Comparison of ENCODE assay signal across 30 cellular contexts in genomic region chr13:73956795-73957408, GRCh38.
"Had no signal": no experiment of that assay in that cellular context is flagged by ENCODE, and none has a peak within 500 bp of the region (broad histone marks: within the 10 kb centered on the region; RNA-seq: fewer than 3 reads in every experiment).

No MANE protein-coding gene starts in this region.

- DNase-seq: activated CD4-positive, alpha-beta memory T cell treated with anti-CD3 and anti-CD28 coated beads for 36 hours; activated CD4-positive, alpha-beta T cell treated with anti-CD3 and anti-CD28 coated beads, Interleukin-2, amount 10 ng/mL, durations not matched to agents 24 days and 14 days; activated CD4-positive, CD25-positive, alpha-beta regulatory T cell treated with anti-CD3 and anti-CD28 coated beads, Interleukin-2, amount 50 U/mL, for 72 hours; activated CD8-positive, alpha-beta memory T cell treated with anti-CD3 and anti-CD28 coated beads, Interleukin-2, amount 10 ng/mL, durations not matched to agents 7 days and 5 days; activated T-cell treated with anti-CD3 and anti-CD28 coated beads, Interleukin-2, amount 50 U/mL, for 48 hours; anterior cingulate cortex; foreskin keratinocyte; heart left ventricle; hypothalamus; immature natural killer cell; kidney; left colon; mammary epithelial cell; naive B cell; ovary; retina; sigmoid colon; small intestine; stomach; T-helper 1 cell; thyroid gland; upper lobe of right lung; WERI-Rb-1 had no signal

- H3K27me3 ChIP-seq: esophagus muscularis mucosa, foreskin keratinocyte, heart left ventricle, ovary, sigmoid colon, stomach, thyroid gland, upper lobe of right lung had no signal

- H3K4me1 ChIP-seq: prostate gland had no signal

- H3K9me3 ChIP-seq: esophagus muscularis mucosa, heart left ventricle, ovary, prostate gland, sigmoid colon, stomach, thyroid gland, upper lobe of right lung had no signal

- H3K4me3 Mint-ChIP-seq: activated CD4-positive, alpha-beta memory T cell treated with anti-CD3 and anti-CD28 coated beads for 36 hours; activated CD4-positive, alpha-beta T cell treated with anti-CD3 and anti-CD28 coated beads, Interleukin-2, amount 10 ng/mL, durations not matched to agents 24 days and 14 days; activated CD8-positive, alpha-beta memory T cell treated with anti-CD3 and anti-CD28 coated beads, Interleukin-2, amount 10 ng/mL, durations not matched to agents 7 days and 5 days; activated naive CD8-positive, alpha-beta T cell; central memory CD8-positive, alpha-beta T cell; dendritic cell treated with granulocyte-macrophage colony-stimulating factor and Interleukin-4, amounts not matched to agents 40 ng/mL and 50 ng/mL, for 4 days; immature natural killer cell; mesothelial cell of epicardium had no signal

- H3K4me3 ChIP-seq: esophagus muscularis mucosa, heart left ventricle, ovary, prostate gland, sigmoid colon, stomach, thyroid gland, upper lobe of right lung had no signal

- H3K9me3 Mint-ChIP-seq: activated CD4-positive, alpha-beta memory T cell treated with anti-CD3 and anti-CD28 coated beads for 36 hours; activated CD4-positive, alpha-beta T cell treated with anti-CD3 and anti-CD28 coated beads, Interleukin-2, amount 10 ng/mL, durations not matched to agents 24 days and 14 days; central memory CD8-positive, alpha-beta T cell; dendritic cell treated with granulocyte-macrophage colony-stimulating factor and Interleukin-4, amounts not matched to agents 40 ng/mL and 50 ng/mL, for 4 days; immature natural killer cell had no signal

- H3K36me3 ChIP-seq: esophagus muscularis mucosa, heart left ventricle, ovary, prostate gland, sigmoid colon, stomach, thyroid gland, upper lobe of right lung, WERI-Rb-1 had no signal

- H3K27ac Mint-ChIP-seq: activated CD4-positive, alpha-beta memory T cell treated with anti-CD3 and anti-CD28 coated beads for 36 hours; activated CD4-positive, alpha-beta T cell treated with anti-CD3 and anti-CD28 coated beads, Interleukin-2, amount 10 ng/mL, durations not matched to agents 24 days and 14 days; activated CD8-positive, alpha-beta memory T cell treated with anti-CD3 and anti-CD28 coated beads, Interleukin-2, amount 10 ng/mL, durations not matched to agents 7 days and 5 days; activated naive CD8-positive, alpha-beta T cell; activated T-helper 2 cell treated with anti-CD3 and anti-CD28 coated beads, Interferon-gamma antibody, Interleukin-2, Interleukin-4, amounts not matched to agents 10 μg/mL and 5 μg/mL and 100 μg/mL, durations not matched to agents 14 hours and 24 hours and 36 hours; dendritic cell treated with granulocyte-macrophage colony-stimulating factor and Interleukin-4, amounts not matched to agents 40 ng/mL and 50 ng/mL, for 4 days; mesothelial cell of epicardium had no signal

- ATAC-seq: activated CD8-positive, alpha-beta memory T cell treated with anti-CD3 and anti-CD28 coated beads, Interleukin-2, amount 10 ng/mL, durations not matched to agents 7 days and 5 days; foreskin keratinocyte; heart left ventricle; left colon; upper lobe of right lung had no signal

- H3K27ac ChIP-seq: esophagus muscularis mucosa, foreskin keratinocyte, heart left ventricle, ovary, prostate gland, sigmoid colon, stomach, thyroid gland, upper lobe of right lung, WERI-Rb-1 had no signal

- H3K27me3 Mint-ChIP-seq: activated CD4-positive, alpha-beta memory T cell treated with anti-CD3 and anti-CD28 coated beads for 36 hours; activated CD4-positive, alpha-beta T cell treated with anti-CD3 and anti-CD28 coated beads, Interleukin-2, amount 10 ng/mL, durations not matched to agents 24 days and 14 days; activated CD8-positive, alpha-beta memory T cell treated with anti-CD3 and anti-CD28 coated beads, Interleukin-2, amount 10 ng/mL, durations not matched to agents 7 days and 5 days; activated naive CD8-positive, alpha-beta T cell; central memory CD8-positive, alpha-beta T cell; dendritic cell treated with granulocyte-macrophage colony-stimulating factor and Interleukin-4, amounts not matched to agents 40 ng/mL and 50 ng/mL, for 4 days; naive B cell had no signal
